In genomic region chr2:28352104-28352503, GRCh38 we compare ENCODE assay signal across 20 cellular contexts. TPM values are rescaled to one million over a fixed set of nuclear protein-coding genes. Genes with fewer than 3 reads are reported as not detected.
A peak's percentile ranks its signal among the peaks of the same experiment; 100 is the strongest.
DNase-seq lines count a peak whose midpoint lies in the region; ATAC-seq and TF ChIP-seq lines count a peak whose summit lies in the region.
"Had no signal": no experiment of that assay in that cellular context is flagged by ENCODE, and none has a peak within 500 bp of the region (broad histone marks: within the 10 kb centered on the region; RNA-seq: fewer than 3 reads in every experiment).

No MANE protein-coding gene starts in this region.

- H3K27me3 Mint-ChIP-seq in activated CD8-positive, alpha-beta T cell treated with anti-CD3 and anti-CD28 coated beads for 36 hours, result no peaks in the 10 kb centered on the region
- no peaks in the 10 kb centered on the region for H3K27me3 Mint-ChIP-seq in activated CD8-positive, alpha-beta T cell treated with anti-CD3 and anti-CD28 coated beads, Interleukin-2, amount 10 ng/mL, durations not matched to agents 7 days and 5 days (ENCODE audit: low read depth)
- H3K27me3 Mint-ChIP-seq in activated naive CD8-positive, alpha-beta T cell treated with anti-CD3 and anti-CD28 coated beads, Interleukin-2, amount 50 U/mL, for 24 hours, result no peaks in the 10 kb centered on the region
- no peaks in the 10 kb centered on the region for H3K27me3 Mint-ChIP-seq in activated CD4-positive, alpha-beta T cell treated with anti-CD3 and anti-CD28 coated beads, Interleukin-2, amount 10 ng/mL, durations not matched to agents 24 days and 14 days
- H3K27me3 Mint-ChIP-seq: activated CD4-positive, alpha-beta T cell treated with anti-CD3 and anti-CD28 coated beads for 36 hours; activated naive CD4-positive, alpha-beta T cell treated with anti-CD3 and anti-CD28 coated beads, Interleukin-2, amount 50 U/mL, for 24 hours had no signal

- no peaks in the 10 kb centered on the region for H3K36me3 Mint-ChIP-seq in activated CD8-positive, alpha-beta T cell treated with anti-CD3 and anti-CD28 coated beads for 36 hours (ENCODE audit: low read depth)
- H3K36me3 Mint-ChIP-seq in activated CD8-positive, alpha-beta T cell treated with anti-CD3 and anti-CD28 coated beads, Interleukin-2, amount 10 ng/mL, durations not matched to agents 7 days and 5 days (ENCODE audit: low read depth), result no peaks in the 10 kb centered on the region
- no peaks in the 10 kb centered on the region for H3K36me3 Mint-ChIP-seq in activated naive CD8-positive, alpha-beta T cell treated with anti-CD3 and anti-CD28 coated beads, Interleukin-2, amount 50 U/mL, for 24 hours (ENCODE audit: low read depth)
- peaks cover 7% of the 10 kb centered on the region for H3K36me3 Mint-ChIP-seq in stimulated activated effector memory CD8-positive, alpha-beta T cell treated with anti-CD3 and anti-CD28 coated beads, Interleukin-12 subunit alpha, Interleukin-12 subunit beta, amount 100 ng/mL, for 72 hours
- no peaks in the 10 kb centered on the region for H3K36me3 Mint-ChIP-seq in activated CD4-positive, alpha-beta T cell treated with anti-CD3 and anti-CD28 coated beads, Interleukin-2, amount 10 ng/mL, durations not matched to agents 24 days and 14 days (ENCODE audit: low read depth)
- H3K36me3 Mint-ChIP-seq: activated naive CD4-positive, alpha-beta T cell treated with anti-CD3 and anti-CD28 coated beads, Interleukin-2, amount 50 U/mL, for 24 hours had no signal

- no peaks in the 10 kb centered on the region for H3K36me3 ChIP-seq in mesodermal cell (ENCODE audit: control insufficient read depth, insufficient read depth, low read length)
- H3K36me3 ChIP-seq in H7 (replicated peaks; ENCODE audit: control insufficient read depth, insufficient read depth, low read length), result no peaks in the 10 kb centered on the region
- H3K36me3 ChIP-seq: esophagus muscularis mucosa, heart right ventricle, ovary, upper lobe of left lung had no signal

- H3K4me3 Mint-ChIP-seq in activated CD8-positive, alpha-beta T cell treated with anti-CD3 and anti-CD28 coated beads for 36 hours, result no peak overlapping the region
- no peak overlapping the region for H3K4me3 Mint-ChIP-seq in activated CD8-positive, alpha-beta T cell treated with anti-CD3 and anti-CD28 coated beads, Interleukin-2, amount 10 ng/mL, durations not matched to agents 7 days and 5 days
- no peak overlapping the region for H3K4me3 Mint-ChIP-seq in activated naive CD8-positive, alpha-beta T cell treated with anti-CD3 and anti-CD28 coated beads, Interleukin-2, amount 50 U/mL, for 24 hours
- no peak overlapping the region for H3K4me3 Mint-ChIP-seq in stimulated activated effector memory CD8-positive, alpha-beta T cell treated with anti-CD3 and anti-CD28 coated beads, Interleukin-12 subunit alpha, Interleukin-12 subunit beta, amount 100 ng/mL, for 72 hours
- H3K4me3 Mint-ChIP-seq in activated CD4-positive, alpha-beta T cell treated with anti-CD3 and anti-CD28 coated beads, Interleukin-2, amount 10 ng/mL, durations not matched to agents 24 days and 14 days, result no peak overlapping the region
- H3K4me3 Mint-ChIP-seq: activated CD4-positive, alpha-beta T cell treated with anti-CD3 and anti-CD28 coated beads for 36 hours; activated naive CD4-positive, alpha-beta T cell treated with anti-CD3 and anti-CD28 coated beads, Interleukin-2, amount 50 U/mL, for 24 hours had no signal

- no peaks in the 10 kb centered on the region for H3K9me3 ChIP-seq in mesodermal cell (ENCODE audit: control insufficient read depth, low read length)
- H3K9me3 ChIP-seq: esophagus muscularis mucosa, heart right ventricle, ovary, upper lobe of left lung had no signal

- CTCF ChIA-PET in activated CD8-positive, alpha-beta T cell treated with anti-CD3 and anti-CD28 coated beads for 36 hours (lab: Charles Lee), result no interaction called here
- CTCF ChIA-PET in activated CD8-positive, alpha-beta T cell treated with anti-CD3 and anti-CD28 coated beads, Interleukin-2, amount 10 ng/mL, durations not matched to agents 7 days and 5 days (lab: Charles Lee), result no interaction called here

- no peaks in the 10 kb centered on the region for H3K27me3 ChIP-seq in H7 (ENCODE audit: control insufficient read depth, insufficient read depth, low read length)
- H3K27me3 ChIP-seq: esophagus muscularis mucosa, heart right ventricle, ovary, upper lobe of left lung had no signal

- peak overlapping the region; percentile 63 for H3K27ac Mint-ChIP-seq in activated CD8-positive, alpha-beta T cell treated with anti-CD3 and anti-CD28 coated beads for 36 hours
- no peak overlapping the region for H3K27ac Mint-ChIP-seq in activated CD8-positive, alpha-beta T cell treated with anti-CD3 and anti-CD28 coated beads, Interleukin-2, amount 10 ng/mL, durations not matched to agents 7 days and 5 days
- H3K27ac Mint-ChIP-seq in activated naive CD8-positive, alpha-beta T cell treated with anti-CD3 and anti-CD28 coated beads, Interleukin-2, amount 50 U/mL, for 24 hours, result peak overlapping the region; percentile 68
- peak overlapping the region; percentile 68 for H3K27ac Mint-ChIP-seq in stimulated activated effector memory CD8-positive, alpha-beta T cell treated with anti-CD3 and anti-CD28 coated beads, Interleukin-12 subunit alpha, Interleukin-12 subunit beta, amount 100 ng/mL, for 72 hours
- H3K27ac Mint-ChIP-seq in activated CD4-positive, alpha-beta T cell treated with anti-CD3 and anti-CD28 coated beads, Interleukin-2, amount 10 ng/mL, durations not matched to agents 24 days and 14 days, result no peak overlapping the region
- H3K27ac Mint-ChIP-seq: activated naive CD4-positive, alpha-beta T cell treated with anti-CD3 and anti-CD28 coated beads, Interleukin-2, amount 50 U/mL, for 24 hours had no signal

- peak overlapping the region; percentile 73 for H3K27ac ChIP-seq in mesodermal cell (ENCODE audit: low read depth, low read length, severe bottlenecking)
- H3K27ac ChIP-seq: esophagus muscularis mucosa, heart right ventricle, ovary, upper lobe of left lung had no signal

- no peak for TF ChIP-seq CTCF in activated CD8-positive, alpha-beta T cell treated with anti-CD3 and anti-CD28 coated beads for 36 hours (IDR thresholded peaks at IDR 0.05)

- DNase-seq in activated CD8-positive, alpha-beta T cell treated with anti-CD3 and anti-CD28 coated beads for 36 hours, result no peak
- no peak for DNase-seq in activated CD8-positive, alpha-beta T cell treated with anti-CD3 and anti-CD28 coated beads, Interleukin-2, amount 10 ng/mL, durations not matched to agents 7 days and 5 days
- no peak for DNase-seq in activated naive CD8-positive, alpha-beta T cell treated with anti-CD3 and anti-CD28 coated beads, Interleukin-2, amount 50 U/mL, for 24 hours
- no peak for DNase-seq in stimulated activated effector memory CD8-positive, alpha-beta T cell treated with anti-CD3 and anti-CD28 coated beads, Interleukin-12 subunit alpha, Interleukin-12 subunit beta, amount 100 ng/mL, for 72 hours (ENCODE audit: low spot score in 2 of 2)
- DNase-seq in activated CD4-positive, alpha-beta T cell treated with anti-CD3 and anti-CD28 coated beads, Interleukin-2, amount 10 ng/mL, durations not matched to agents 24 days and 14 days, result no peak
- no peak for DNase-seq in H7
- DNase-seq: C1 segment of cervical spinal cord; DMS 273 treated with DMSO at 0.1 percent for 48 hours; heart right ventricle; NCI-H2029 treated with DMSO at 0.1 percent for 48 hours; NCI-H510A; SIG-M5; stimulated activated CD4-positive, alpha-beta T cell treated with anti-CD3 and anti-CD28 coated beads, Interleukin-12 subunit alpha, Interleukin-12 subunit beta, amount 100 ng/mL, for 4 hours; upper lobe of left lung had no signal

- intact Hi-C loops in activated CD8-positive, alpha-beta T cell treated with anti-CD3 and anti-CD28 coated beads for 36 hours (cut with micrococcal nuclease), result no loop called here
- intact Hi-C loops in activated CD4-positive, alpha-beta T cell treated with anti-CD3 and anti-CD28 coated beads, Interleukin-2, amount 10 ng/mL, durations not matched to agents 24 days and 14 days (cut with micrococcal nuclease), result no loop called here

- POLR2A ChIA-PET in activated CD8-positive, alpha-beta T cell treated with anti-CD3 and anti-CD28 coated beads for 36 hours (lab: Charles Lee), result interaction anchor here (0.5 to 1.1 kb wide), 5 partner anchors 9 to 292 kb away, joined by 3 to 5 read pairs (median 3); no protein-coding TSS in a partner anchor
- POLR2A ChIA-PET in activated CD8-positive, alpha-beta T cell treated with anti-CD3 and anti-CD28 coated beads, Interleukin-2, amount 10 ng/mL, durations not matched to agents 7 days and 5 days (lab: Charles Lee), result no interaction called here

- WGBS in mesodermal cell (ENCODE audit: insufficient coverage in 2 of 2), 2 experiments, result 87 to 92% methylated on average over 3 to 5 of the region's 5 CpGs

- ATAC-seq in activated CD8-positive, alpha-beta T cell treated with anti-CD3 and anti-CD28 coated beads for 36 hours, result no peak
- no peak for ATAC-seq in activated CD8-positive, alpha-beta T cell treated with anti-CD3 and anti-CD28 coated beads, Interleukin-2, amount 10 ng/mL, durations not matched to agents 7 days and 5 days
- no peak for ATAC-seq in activated naive CD8-positive, alpha-beta T cell treated with anti-CD3 and anti-CD28 coated beads, Interleukin-2, amount 50 U/mL, for 24 hours
- no peak for ATAC-seq in stimulated activated effector memory CD8-positive, alpha-beta T cell treated with anti-CD3 and anti-CD28 coated beads, Interleukin-12 subunit alpha, Interleukin-12 subunit beta, amount 100 ng/mL, for 72 hours
- ATAC-seq in GM19351 (IDR thresholded peaks at IDR 0.05; ENCODE audit: unreplicated experiment), result no peak
- ATAC-seq: heart right ventricle had no signal

- no peaks in the 10 kb centered on the region for H3K9me3 Mint-ChIP-seq in activated CD8-positive, alpha-beta T cell treated with anti-CD3 and anti-CD28 coated beads for 36 hours
- no peaks in the 10 kb centered on the region for H3K9me3 Mint-ChIP-seq in activated CD8-positive, alpha-beta T cell treated with anti-CD3 and anti-CD28 coated beads, Interleukin-2, amount 10 ng/mL, durations not matched to agents 7 days and 5 days (ENCODE audit: insufficient read depth)
- no peaks in the 10 kb centered on the region for H3K9me3 Mint-ChIP-seq in activated naive CD8-positive, alpha-beta T cell treated with anti-CD3 and anti-CD28 coated beads, Interleukin-2, amount 50 U/mL, for 24 hours
- H3K9me3 Mint-ChIP-seq in stimulated activated effector memory CD8-positive, alpha-beta T cell treated with anti-CD3 and anti-CD28 coated beads, Interleukin-12 subunit alpha, Interleukin-12 subunit beta, amount 100 ng/mL, for 72 hours, result no peaks in the 10 kb centered on the region
- no peaks in the 10 kb centered on the region for H3K9me3 Mint-ChIP-seq in activated CD4-positive, alpha-beta T cell treated with anti-CD3 and anti-CD28 coated beads, Interleukin-2, amount 10 ng/mL, durations not matched to agents 24 days and 14 days
- H3K9me3 Mint-ChIP-seq: activated naive CD4-positive, alpha-beta T cell treated with anti-CD3 and anti-CD28 coated beads, Interleukin-2, amount 50 U/mL, for 24 hours had no signal

- H3K4me1 ChIP-seq in mesodermal cell (ENCODE audit: control insufficient read depth, insufficient read depth, low read length, poor library complexity, severe bottlenecking), result peaks cover 30% of the 10 kb centered on the region

- peaks cover 40% of the 10 kb centered on the region for H3K4me1 Mint-ChIP-seq in activated CD8-positive, alpha-beta T cell treated with anti-CD3 and anti-CD28 coated beads for 36 hours (ENCODE audit: low read depth)
- H3K4me1 Mint-ChIP-seq in activated CD8-positive, alpha-beta T cell treated with anti-CD3 and anti-CD28 coated beads, Interleukin-2, amount 10 ng/mL, durations not matched to agents 7 days and 5 days (ENCODE audit: low read depth), result peaks cover 37% of the 10 kb centered on the region
- peaks cover 58% of the 10 kb centered on the region for H3K4me1 Mint-ChIP-seq in activated naive CD8-positive, alpha-beta T cell treated with anti-CD3 and anti-CD28 coated beads, Interleukin-2, amount 50 U/mL, for 24 hours
- H3K4me1 Mint-ChIP-seq in stimulated activated effector memory CD8-positive, alpha-beta T cell treated with anti-CD3 and anti-CD28 coated beads, Interleukin-12 subunit alpha, Interleukin-12 subunit beta, amount 100 ng/mL, for 72 hours, result peaks cover 57% of the 10 kb centered on the region
- H3K4me1 Mint-ChIP-seq in activated CD4-positive, alpha-beta T cell treated with anti-CD3 and anti-CD28 coated beads, Interleukin-2, amount 10 ng/mL, durations not matched to agents 24 days and 14 days, result peaks cover 17% of the 10 kb centered on the region

- no peak overlapping the region for H3K4me3 ChIP-seq in mesodermal cell (ENCODE audit: extremely low read depth, insufficient read depth, low read length, poor library complexity, severe bottlenecking)
- no peak overlapping the region for H3K4me3 ChIP-seq in H7 (ENCODE audit: insufficient read depth, low read depth, low read length)
- H3K4me3 ChIP-seq: esophagus muscularis mucosa, heart right ventricle, ovary, upper lobe of left lung had no signal

RNA-seq across cellular contexts. Expression of gene FOSL2, which starts 40.6 kb away (rescaled TPM):
- total RNA-seq in activated CD8-positive, alpha-beta T cell treated with anti-CD3 and anti-CD28 coated beads for 36 hours, result 100 to 1,000 TPM; 114 to 119 TPM
- total RNA-seq in activated CD8-positive, alpha-beta T cell treated with anti-CD3 and anti-CD28 coated beads, Interleukin-2, amount 10 ng/mL, durations not matched to agents 7 days and 5 days, result 10 to 100 TPM; 37.3 to 40.9 TPM
- polyA plus RNA-seq in mesodermal cell (2013, experiment 1 of 2), result 27.5 TPM
- 28.4 TPM for polyA plus RNA-seq in mesodermal cell (2013, experiment 2 of 2)
- 73.2 and 80.6 TPM in 2 replicates for total RNA-seq in activated CD4-positive, alpha-beta T cell treated with anti-CD3 and anti-CD28 coated beads, Interleukin-2, amount 10 ng/mL, durations not matched to agents 24 days and 14 days
- total RNA-seq in H7 (2014; rRNA removed; shearing (Covaris generic)), result 3.5 and 4.1 TPM in 2 replicates

Comparison
In these comparisons a context has a peak if more than half of its experiments do, and no peak if none do; other contexts are left out.
1. H3K27ac Mint-ChIP-seq: peak in activated CD8-positive, alpha-beta T cell treated with anti-CD3 and anti-CD28 coated beads for 36 hours (single experiment), activated naive CD8-positive, alpha-beta T cell treated with anti-CD3 and anti-CD28 coated beads, Interleukin-2, amount 50 U/mL, for 24 hours (single experiment) and stimulated activated effector memory CD8-positive, alpha-beta T cell treated with anti-CD3 and anti-CD28 coated beads, Interleukin-12 subunit alpha, Interleukin-12 subunit beta, amount 100 ng/mL, for 72 hours (single experiment); none in activated CD8-positive, alpha-beta T cell treated with anti-CD3 and anti-CD28 coated beads, Interleukin-2, amount 10 ng/mL, durations not matched to agents 7 days and 5 days (single experiment) and activated CD4-positive, alpha-beta T cell treated with anti-CD3 and anti-CD28 coated beads, Interleukin-2, amount 10 ng/mL, durations not matched to agents 24 days and 14 days (single experiment).